1 cellular context compared by ENCODE assay signal in the genomic region with DNA sequence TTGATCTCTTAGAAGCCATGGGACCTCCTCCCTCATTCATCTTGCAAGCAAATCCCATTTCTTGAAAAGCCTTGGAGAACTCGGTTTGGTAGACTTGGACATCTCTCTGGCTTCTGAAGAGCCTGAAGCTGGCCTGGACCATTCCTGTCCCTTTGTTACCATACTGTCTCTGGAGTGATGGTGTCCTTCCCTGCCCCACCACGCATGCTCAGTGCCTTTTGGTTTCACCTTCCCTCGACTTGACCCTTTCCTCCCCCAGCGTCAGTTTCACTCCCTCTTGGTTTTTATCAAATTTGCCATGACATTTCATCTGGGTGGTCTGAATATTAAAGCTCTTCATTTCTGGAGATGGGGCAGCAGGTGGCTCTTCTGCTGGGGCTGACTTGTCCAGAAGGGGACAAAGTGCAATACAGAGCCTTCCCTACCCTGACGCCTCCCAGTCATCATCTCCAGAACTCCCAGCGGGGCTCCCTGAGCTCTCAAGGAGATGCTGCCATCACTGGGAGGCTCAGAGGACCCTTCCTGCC.
TF ChIP-seq lines count a peak whose summit lies in the region.

No MANE protein-coding gene starts in this region.

TF ChIP-seq in K562, 482 proteins besides CTCF, POLR2A, EP300 and RAD21:
- no peak for TF ChIP-seq GATA2 (CRISPR knock-in tag; IDR thresholded peaks at IDR 0.05)
- peak; percentile 64 to 67 for TF ChIP-seq NRF1 (conservative IDR thresholded peaks at IDR 0.05 in 1 of 2, IDR thresholded peaks at IDR 0.05 in 1 of 2)
